ENCODE assay signal across 8 cellular contexts in the genomic region with DNA sequence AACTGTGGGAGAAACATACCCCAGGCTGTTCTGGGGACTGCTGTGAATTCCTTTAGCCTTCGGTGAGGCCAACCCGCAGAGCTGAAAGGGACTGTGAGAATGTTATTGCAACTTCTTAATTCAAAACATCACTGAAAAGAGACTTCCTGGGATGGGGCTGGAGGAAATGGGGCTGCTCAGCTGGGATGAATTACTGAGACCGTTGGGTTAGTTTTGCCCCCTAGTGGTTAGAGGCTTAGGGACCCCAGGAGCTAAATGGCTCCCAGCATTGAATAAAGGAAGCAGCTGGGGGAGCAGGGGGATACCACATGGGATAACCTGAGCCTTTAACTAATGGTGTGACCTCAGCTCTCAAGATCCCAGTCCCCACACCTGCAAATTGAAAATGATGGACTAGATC.
DNase-seq lines count a peak whose midpoint lies in the region; ATAC-seq and TF ChIP-seq lines count a peak whose summit lies in the region.

No MANE protein-coding gene starts in this region.

- H3K4me1 Mint-ChIP-seq in naive thymus-derived CD8-positive, alpha-beta T cell = peaks cover 0 to 6% (median 0%) of the 10 kb centered on the region in 4 donors

- DNase-seq in GM04504 (ENCODE audit: low read depth) (peak; percentile 6), SW480 (ENCODE audit: low spot score) (peak; percentile 30), right lobe of liver (no peak), NCI-H226 (no peak), left colon (no peak)
- no peak for DNase-seq in naive thymus-derived CD8-positive, alpha-beta T cell

- H3K4me1 ChIP-seq in right lobe of liver = no peaks in the 10 kb centered on the region

- no peak overlapping the region for H3K4me3 Mint-ChIP-seq in naive thymus-derived CD8-positive, alpha-beta T cell

- H3K27me3 ChIP-seq in right lobe of liver = no peaks in the 10 kb centered on the region

- ATAC-seq in HG02970 (IDR thresholded peaks at IDR 0.05; ENCODE audit: low FRiP score, unreplicated experiment) (peak; percentile 62), right lobe of liver (peak; percentile 38 to 57 (median 46)), left colon (no peak), GM21447 (IDR thresholded peaks at IDR 0.05; ENCODE audit: unreplicated experiment) (no peak)
- ATAC-seq in naive thymus-derived CD8-positive, alpha-beta T cell = no peak

- no peak overlapping the region for H3K27ac Mint-ChIP-seq in naive thymus-derived CD8-positive, alpha-beta T cell

- no peak for TF ChIP-seq POLR2A in right lobe of liver (IDR thresholded peaks at IDR 0.05)

- H3K36me3 Mint-ChIP-seq in naive thymus-derived CD8-positive, alpha-beta T cell = no peaks in the 10 kb centered on the region

- intact Hi-C loops in right lobe of liver (cut with DNase I) = no loop called here
- intact Hi-C loops in left colon (cut with DNase I, micrococcal nuclease) = no loop called here

- POLR2A ChIA-PET in naive thymus-derived CD8-positive, alpha-beta T cell (lab: Charles Lee) = no interaction called here

- H3K27me3 Mint-ChIP-seq in naive thymus-derived CD8-positive, alpha-beta T cell = peaks cover 0 to 5% (median 0%) of the 10 kb centered on the region in 5 donors

- H3K27ac ChIP-seq in right lobe of liver = no peak overlapping the region

- peak; percentile 2 to 44 (median 32) for TF ChIP-seq CTCF in right lobe of liver (IDR thresholded peaks at IDR 0.05)

- no peaks in the 10 kb centered on the region for H3K36me3 ChIP-seq in right lobe of liver

- 16% methylated on average over 3 of the region's 3 CpGs for WGBS in right lobe of liver (ENCODE audit: insufficient coverage, low coverage, low lambda C conversion rate, missing lambda C conversion rate)

- no peaks in the 10 kb centered on the region for H3K9me3 ChIP-seq in right lobe of liver

- H3K9me3 Mint-ChIP-seq in naive thymus-derived CD8-positive, alpha-beta T cell = no peaks in the 10 kb centered on the region

- no peak overlapping the region for H3K4me3 ChIP-seq in right lobe of liver

Comparison
In these comparisons a context has a peak if more than half of its experiments do, and no peak if none do; other contexts are left out.
1. DNase-seq: peak in GM04504 (single experiment) and SW480 (single experiment); none in right lobe of liver (0 of 3), NCI-H226 (single experiment), naive thymus-derived CD8-positive, alpha-beta T cell (0 of 10) and left colon (0 of 2).
2. ATAC-seq: peak in HG02970 (single experiment) and right lobe of liver (4 of 4); none in naive thymus-derived CD8-positive, alpha-beta T cell (0 of 2), left colon (single experiment) and GM21447 (single experiment).